In the genomic region with DNA sequence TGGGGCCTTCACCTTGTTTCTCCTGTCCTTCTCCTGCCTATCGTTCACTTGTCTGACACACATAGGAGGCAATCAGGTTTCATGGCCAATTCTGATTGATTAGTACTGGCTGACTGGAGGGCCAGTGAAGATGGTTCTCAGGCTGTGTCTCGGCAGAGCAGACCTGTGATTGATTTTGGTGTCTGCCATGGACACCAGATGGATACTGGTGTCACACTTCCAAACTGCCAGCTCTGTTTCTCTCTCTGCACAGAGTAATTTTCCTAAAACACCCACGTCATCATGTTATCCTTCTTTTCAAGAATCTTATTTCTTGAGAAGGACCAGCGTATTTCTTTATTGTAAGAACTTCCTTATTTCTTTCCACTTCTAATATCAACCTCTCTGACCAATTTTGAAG, we compare ENCODE assay signal across 17 cellular contexts.
"Had no signal": no experiment of that assay in that cellular context is flagged by ENCODE, and none has a peak within 500 bp of the region (broad histone marks: within the 10 kb centered on the region; RNA-seq: fewer than 3 reads in every experiment).

No MANE protein-coding gene starts in this region.

- H3K27ac ChIP-seq: epithelial cell of prostate, foreskin keratinocyte, neural progenitor cell, prostate gland, WERI-Rb-1 had no signal

- H3K4me1 ChIP-seq: foreskin keratinocyte, prostate gland had no signal

- H3K9ac ChIP-seq: neural progenitor cell had no signal

- H3K36me3 ChIP-seq: neural progenitor cell, prostate gland, WERI-Rb-1 had no signal

- H3K9me3 Mint-ChIP-seq: activated naive CD4-positive, alpha-beta T cell treated with anti-CD3 and anti-CD28 coated beads, Interleukin-2, amount 50 U/mL, for 24 hours; mesothelial cell of epicardium; neural progenitor cell; stimulated activated naive CD8-positive, alpha-beta T cell treated with anti-CD3 and anti-CD28 coated beads, Interleukin-15, Interleukin-2, amounts not matched to agents 100 ng/mL and 50 ng/mL, for 24 hours had no signal

- H3K4me3 ChIP-seq: neural progenitor cell, prostate gland had no signal

- H2AFZ ChIP-seq: neural progenitor cell had no signal

- H3K4me1 Mint-ChIP-seq: mesothelial cell of epicardium had no signal

- H3K9me3 ChIP-seq: prostate gland had no signal

- H3K27me3 ChIP-seq: foreskin keratinocyte, neural progenitor cell had no signal

- H3K27ac Mint-ChIP-seq: activated CD8-positive, alpha-beta memory T cell treated with anti-CD3 and anti-CD28 coated beads, Interleukin-2, amount 10 ng/mL, durations not matched to agents 7 days and 5 days; mesothelial cell of epicardium; neural progenitor cell had no signal

- ATAC-seq: activated CD8-positive, alpha-beta memory T cell treated with anti-CD3 and anti-CD28 coated beads, Interleukin-2, amount 10 ng/mL, durations not matched to agents 7 days and 5 days; foreskin keratinocyte; right cardiac atrium had no signal

- H3K4me2 ChIP-seq: neural progenitor cell had no signal

- FAIRE-seq: keratinocyte had no signal

- H3K4me3 Mint-ChIP-seq: activated CD8-positive, alpha-beta memory T cell treated with anti-CD3 and anti-CD28 coated beads, Interleukin-2, amount 10 ng/mL, durations not matched to agents 7 days and 5 days; activated naive CD4-positive, alpha-beta T cell treated with anti-CD3 and anti-CD28 coated beads, Interleukin-2, amount 50 U/mL, for 24 hours; mesothelial cell of epicardium; neural progenitor cell; stimulated activated naive CD8-positive, alpha-beta T cell treated with anti-CD3 and anti-CD28 coated beads, Interleukin-15, Interleukin-2, amounts not matched to agents 100 ng/mL and 50 ng/mL, for 24 hours had no signal

- H3K36me3 Mint-ChIP-seq: activated naive CD4-positive, alpha-beta T cell treated with anti-CD3 and anti-CD28 coated beads, Interleukin-2, amount 50 U/mL, for 24 hours; mesothelial cell of epicardium; neural progenitor cell had no signal

- DNase-seq: activated CD4-positive, alpha-beta T cell treated with anti-CD3 and anti-CD28 coated beads for 1 hour; activated CD4-positive, alpha-beta T cell treated with anti-CD3 and anti-CD28 coated beads, Interleukin-2, amount 50 U/mL, for 48 hours; activated CD8-positive, alpha-beta memory T cell treated with anti-CD3 and anti-CD28 coated beads, Interleukin-2, amount 10 ng/mL, durations not matched to agents 7 days and 5 days; foreskin keratinocyte; hypothalamus; right cardiac atrium; stimulated activated CD4-positive, alpha-beta T cell treated with anti-CD3 and anti-CD28 coated beads, Interleukin-2, amount 100 ng/mL, for 24 hours; T-helper 2 cell; trophoblast cell; WERI-Rb-1 had no signal

- H3K27me3 Mint-ChIP-seq: activated CD8-positive, alpha-beta memory T cell treated with anti-CD3 and anti-CD28 coated beads, Interleukin-2, amount 10 ng/mL, durations not matched to agents 7 days and 5 days; activated naive CD4-positive, alpha-beta T cell treated with anti-CD3 and anti-CD28 coated beads, Interleukin-2, amount 50 U/mL, for 24 hours; stimulated activated naive CD8-positive, alpha-beta T cell treated with anti-CD3 and anti-CD28 coated beads, Interleukin-15, Interleukin-2, amounts not matched to agents 100 ng/mL and 50 ng/mL, for 24 hours had no signal
